14 cellular contexts compared by ENCODE assay signal in the genomic region with DNA sequence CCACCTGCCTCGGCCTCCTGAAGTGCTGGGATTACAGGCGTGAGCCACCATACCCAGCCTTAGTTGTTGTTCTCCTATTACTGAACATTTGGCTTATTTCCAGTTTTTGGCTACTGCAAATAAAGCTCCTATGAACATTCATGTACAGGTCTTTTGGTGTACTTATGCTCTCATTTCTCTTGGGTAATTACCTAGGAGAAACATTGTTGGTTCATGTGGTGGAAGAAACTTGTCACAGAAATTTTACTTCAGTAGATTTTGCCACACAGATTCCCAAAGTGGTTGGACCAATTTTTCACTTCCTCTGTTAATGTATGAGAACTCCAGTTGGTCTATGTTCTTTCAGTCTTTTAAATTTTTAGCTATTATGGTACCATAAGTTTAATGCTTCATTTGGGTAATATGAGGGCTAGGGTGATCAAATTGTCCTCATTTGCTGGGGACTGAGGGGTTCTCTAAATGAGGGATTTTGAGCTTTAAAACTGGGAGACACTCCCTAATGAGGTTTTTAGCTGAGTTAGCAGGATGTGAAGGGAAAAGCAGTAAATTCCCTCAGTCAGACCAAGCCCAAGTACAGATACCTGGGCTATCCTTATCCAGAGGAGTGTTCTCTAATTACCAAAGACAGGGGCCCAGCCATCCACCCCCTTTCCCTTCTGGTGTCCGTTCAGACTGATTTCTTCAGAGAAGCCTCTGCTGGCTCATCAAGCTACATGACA. TPM values are rescaled to one million over a fixed set of nuclear protein-coding genes. Genes with fewer than 3 reads are reported as not detected.
DNase-seq lines count a peak whose midpoint lies in the region; ATAC-seq and TF ChIP-seq lines count a peak whose summit lies in the region.
"Had no signal": no experiment of that assay in that cellular context is flagged by ENCODE, and none has a peak within 500 bp of the region (broad histone marks: within the 10 kb centered on the region; RNA-seq: fewer than 3 reads in every experiment).

No MANE protein-coding gene starts in this region.

- peak; percentile 70 for DNase-seq in MV-4-11 (lab: John Stamatoyannopoulos, UW)
- peak; percentile 59 for DNase-seq in NCI-H774 (lab: John Stamatoyannopoulos, UW)
- no peak for DNase-seq in mesothelial cell of epicardium (ENCODE audit: low spot score in 2 of 2, unreplicated experiment in 2 of 2)
- DNase-seq in Calu3: no peak
- no peak for DNase-seq in T1000 (lab: John Stamatoyannopoulos, UW)
- DNase-seq in substantia nigra (lab: John Stamatoyannopoulos, UW): no peak
- DNase-seq: activated CD4-positive, alpha-beta T cell treated with anti-CD3 and anti-CD28 coated beads for 4 hours; CD4-positive, CD25-positive, alpha-beta regulatory T cell; effector CD8-positive, alpha-beta T cell; gastrocnemius medialis; NCI-H446; testis had no signal

- BruUV-seq in Calu3 (replicated peaks; lab: Mats Ljungman, UMichigan): no TSS peak

- H3K27ac Mint-ChIP-seq in mesothelial cell of epicardium (peak overlapping the region; percentile 78), Calu3 (ENCODE audit: unreplicated experiment) (no peak overlapping the region)

- H3K36me3 Mint-ChIP-seq in mesothelial cell of epicardium (peaks cover 12% of the 10 kb centered on the region), Calu3 (ENCODE audit: insufficient read depth, unreplicated experiment) (peaks cover 6% of the 10 kb centered on the region)

- H3K9me3 Mint-ChIP-seq in mesothelial cell of epicardium (no peaks in the 10 kb centered on the region), Calu3 (ENCODE audit: low read depth, unreplicated experiment) (no peaks in the 10 kb centered on the region)
- H3K9me3 Mint-ChIP-seq: CD4-positive, CD25-positive, alpha-beta regulatory T cell; neural crest cell had no signal

- peak; percentile 52 for ATAC-seq in GM18868 (IDR thresholded peaks at IDR 0.05; ENCODE audit: unreplicated experiment)
- ATAC-seq: gastrocnemius medialis had no signal

- H3K27ac ChIP-seq in substantia nigra (ENCODE audit: low read depth, low read length, poor library complexity, severe bottlenecking): no peak overlapping the region
- H3K27ac ChIP-seq: gastrocnemius medialis, testis had no signal

- no peak overlapping the region for H3K4me3 Mint-ChIP-seq in mesothelial cell of epicardium
- H3K4me3 Mint-ChIP-seq in Calu3 (ENCODE audit: low read depth, unreplicated experiment): no peak overlapping the region
- H3K4me3 Mint-ChIP-seq: CD4-positive, CD25-positive, alpha-beta regulatory T cell; neural crest cell had no signal

- TF ChIP-seq CTCF in mesothelial cell of epicardium (IDR thresholded peaks at IDR 0.05; ENCODE audit: unreplicated experiment) (no peak), Calu3 (IDR thresholded peaks at IDR 0.05; ENCODE audit: unreplicated experiment) (no peak)

- intact Hi-C loops in Calu3 (cut with micrococcal nuclease; ENCODE audit: unreplicated experiment): no loop called here

- CTCF ChIA-PET in Calu3 (lab: Charles Lee): no interaction called here

- H3K27me3 Mint-ChIP-seq in mesothelial cell of epicardium (ENCODE audit: low read depth) (no peaks in the 10 kb centered on the region), Calu3 (ENCODE audit: unreplicated experiment) (no peaks in the 10 kb centered on the region)
- H3K27me3 Mint-ChIP-seq: CD4-positive, CD25-positive, alpha-beta regulatory T cell had no signal

- H3K4me1 Mint-ChIP-seq in mesothelial cell of epicardium: peaks cover 2% of the 10 kb centered on the region
- H3K4me1 Mint-ChIP-seq in Calu3 (ENCODE audit: low read depth, unreplicated experiment): no peaks in the 10 kb centered on the region

RNA-seq across cellular contexts. Expression of a gene that starts 33.9 kb away (rescaled TPM):
- total RNA-seq in mesothelial cell of epicardium (97.1 to 107 TPM (median 106 TPM) in 3 replicates), Calu3 (2022) (45.2 and 46.5 TPM in 2 replicates)

Comparison
In these comparisons a context has a peak if more than half of its experiments do, and no peak if none do; other contexts are left out.
1. DNase-seq: peak in MV-4-11 (single experiment) and NCI-H774 (single experiment); none in mesothelial cell of epicardium (0 of 2), Calu3 (single experiment), T1000 (single experiment) and substantia nigra (0 of 49).